Comparison of ENCODE assay signal across 28 cellular contexts in the genomic region with DNA sequence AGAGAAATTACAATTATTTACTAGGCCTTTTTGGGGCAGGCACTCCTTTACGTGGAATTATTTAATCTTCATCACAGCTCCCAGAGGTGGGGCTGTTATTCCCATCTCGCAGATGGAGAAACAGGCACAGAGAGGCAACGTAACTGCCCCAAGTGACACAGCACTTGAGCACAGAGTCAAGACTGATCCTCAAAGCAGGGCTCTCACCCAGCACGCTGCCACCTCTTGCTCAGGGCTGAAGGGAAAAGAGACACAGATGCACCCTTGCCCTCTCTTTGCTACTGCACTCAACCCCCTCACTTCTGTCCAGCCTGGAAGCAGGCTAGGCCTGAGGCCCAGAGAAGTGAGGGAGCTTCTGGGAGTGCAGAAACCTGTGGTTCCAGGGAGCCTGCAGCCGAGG.
"Had no signal": no experiment of that assay in that cellular context is flagged by ENCODE, and none has a peak within 500 bp of the region (broad histone marks: within the 10 kb centered on the region; RNA-seq: fewer than 3 reads in every experiment).

No MANE protein-coding gene starts in this region.

- H3K4me1 ChIP-seq: parathyroid adenoma had no signal

- H3K4me3 ChIP-seq: ovary, psoas muscle, sigmoid colon, stomach, thoracic aorta, thyroid gland, tibial nerve, upper lobe of left lung, vagina had no signal

- DNase-seq: naive thymus-derived CD8-positive, alpha-beta T cell; nephron progenitor cell; nucleus accumbens; ovary; psoas muscle; sigmoid colon; small intestine; stimulated activated CD4-positive, alpha-beta T cell treated with anti-CD3 and anti-CD28 coated beads, Interleukin-15, amount 100 ng/mL, for 24 hours; stimulated activated CD4-positive, alpha-beta T cell treated with anti-CD3 and anti-CD28 coated beads, Interleukin-2, amount 100 ng/mL, for 24 hours; stimulated activated CD4-positive, alpha-beta T cell treated with anti-CD3 and anti-CD28 coated beads, Interleukin-2, amount 100 ng/mL, for 48 hours; stimulated activated CD4-positive, alpha-beta T cell treated with anti-CD3 and anti-CD28 coated beads, Interleukin-4, amount 100 ng/mL, for 24 hours; stimulated activated naive B cell treated with anti-CD40 and anti-IgM and Interleukin-4, amounts not matched to agents 10 μg/mL and 1 μg/mL and 100 μg/mL, for 72 hours; stimulated activated naive CD4-positive, alpha-beta T cell treated with Interleukin-2 at 50 U/mL for 16 hours; stomach; thyroid gland; trophoblast cell had no signal

- ATAC-seq: naive thymus-derived CD8-positive, alpha-beta T cell; natural killer cell treated with Interleukin-12 subunit alpha and Interleukin-12 subunit beta and Interleukin-15 and Interleukin-18, amount 100 ng/mL, for 72 hours; psoas muscle; right cardiac atrium; stimulated activated effector memory CD8-positive, alpha-beta T cell treated with anti-CD3 and anti-CD28 coated beads, Interleukin-12 subunit alpha, Interleukin-12 subunit beta, amount 100 ng/mL, for 72 hours; stimulated activated naive B cell treated with anti-CD40 and anti-IgM and Interleukin-4, amounts not matched to agents 10 μg/mL and 1 μg/mL and 100 μg/mL, for 72 hours had no signal

- H3K4me3 Mint-ChIP-seq: naive thymus-derived CD8-positive, alpha-beta T cell; natural killer cell treated with Interleukin-12 subunit alpha and Interleukin-12 subunit beta and Interleukin-15 and Interleukin-18, amount 100 ng/mL, for 72 hours; nephron progenitor cell; neural crest cell; stimulated activated effector memory CD8-positive, alpha-beta T cell treated with anti-CD3 and anti-CD28 coated beads, Interleukin-12 subunit alpha, Interleukin-12 subunit beta, amount 100 ng/mL, for 72 hours; stimulated activated naive B cell treated with anti-CD40 and anti-IgM and Interleukin-4, amounts not matched to agents 10 μg/mL and 1 μg/mL and 100 μg/mL, for 72 hours; stimulated activated naive CD8-positive, alpha-beta T cell treated with anti-CD3 and anti-CD28 coated beads, Interleukin-15, Interleukin-2, amounts not matched to agents 100 ng/mL and 50 ng/mL, for 24 hours had no signal

- H2AFZ ChIP-seq: parathyroid adenoma had no signal

- H3K27ac ChIP-seq: neutrophil, ovary, parathyroid adenoma, psoas muscle, sigmoid colon, stomach, thoracic aorta, thyroid gland, tibial nerve, upper lobe of left lung, vagina had no signal

- H3K9me3 ChIP-seq: neutrophil, ovary, psoas muscle, sigmoid colon, stomach, thoracic aorta, thyroid gland, tibial nerve, upper lobe of left lung, vagina had no signal

- H3K36me3 ChIP-seq: neutrophil, ovary, sigmoid colon, stomach, thoracic aorta, thyroid gland, tibial nerve, upper lobe of left lung, vagina had no signal

- H3K9me3 Mint-ChIP-seq: naive thymus-derived CD8-positive, alpha-beta T cell; natural killer cell treated with Interleukin-12 subunit alpha and Interleukin-12 subunit beta and Interleukin-15 and Interleukin-18, amount 100 ng/mL, for 72 hours; nephron progenitor cell; neural crest cell; stimulated activated effector memory CD8-positive, alpha-beta T cell treated with anti-CD3 and anti-CD28 coated beads, Interleukin-12 subunit alpha, Interleukin-12 subunit beta, amount 100 ng/mL, for 72 hours; stimulated activated naive B cell treated with anti-CD40 and anti-IgM and Interleukin-4, amounts not matched to agents 10 μg/mL and 1 μg/mL and 100 μg/mL, for 72 hours; stimulated activated naive CD8-positive, alpha-beta T cell treated with anti-CD3 and anti-CD28 coated beads, Interleukin-15, Interleukin-2, amounts not matched to agents 100 ng/mL and 50 ng/mL, for 24 hours had no signal

- H3K27me3 ChIP-seq: ovary, vagina had no signal

- H3K27ac Mint-ChIP-seq: naive thymus-derived CD8-positive, alpha-beta T cell; natural killer cell treated with Interleukin-12 subunit alpha and Interleukin-12 subunit beta and Interleukin-15 and Interleukin-18, amount 100 ng/mL, for 72 hours; nephron progenitor cell; progenitor cell of endocrine pancreas; stimulated activated effector memory CD8-positive, alpha-beta T cell treated with anti-CD3 and anti-CD28 coated beads, Interleukin-12 subunit alpha, Interleukin-12 subunit beta, amount 100 ng/mL, for 72 hours; stimulated activated naive B cell treated with anti-CD40 and anti-IgM and Interleukin-4, amounts not matched to agents 10 μg/mL and 1 μg/mL and 100 μg/mL, for 72 hours; stimulated activated naive CD8-positive, alpha-beta T cell treated with anti-CD3 and anti-CD28 coated beads, Interleukin-15, Interleukin-2, amounts not matched to agents 100 ng/mL and 50 ng/mL, for 24 hours had no signal

- H3K79me2 ChIP-seq: parathyroid adenoma had no signal

- H3K9ac ChIP-seq: parathyroid adenoma had no signal

- H3K36me3 Mint-ChIP-seq: naive thymus-derived CD8-positive, alpha-beta T cell; natural killer cell treated with Interleukin-12 subunit alpha and Interleukin-12 subunit beta and Interleukin-15 and Interleukin-18, amount 100 ng/mL, for 72 hours; stimulated activated effector memory CD8-positive, alpha-beta T cell treated with anti-CD3 and anti-CD28 coated beads, Interleukin-12 subunit alpha, Interleukin-12 subunit beta, amount 100 ng/mL, for 72 hours; stimulated activated naive B cell treated with anti-CD40 and anti-IgM and Interleukin-4, amounts not matched to agents 10 μg/mL and 1 μg/mL and 100 μg/mL, for 72 hours had no signal
